ENCODE assay signal across 21 cellular contexts in the genomic region with DNA sequence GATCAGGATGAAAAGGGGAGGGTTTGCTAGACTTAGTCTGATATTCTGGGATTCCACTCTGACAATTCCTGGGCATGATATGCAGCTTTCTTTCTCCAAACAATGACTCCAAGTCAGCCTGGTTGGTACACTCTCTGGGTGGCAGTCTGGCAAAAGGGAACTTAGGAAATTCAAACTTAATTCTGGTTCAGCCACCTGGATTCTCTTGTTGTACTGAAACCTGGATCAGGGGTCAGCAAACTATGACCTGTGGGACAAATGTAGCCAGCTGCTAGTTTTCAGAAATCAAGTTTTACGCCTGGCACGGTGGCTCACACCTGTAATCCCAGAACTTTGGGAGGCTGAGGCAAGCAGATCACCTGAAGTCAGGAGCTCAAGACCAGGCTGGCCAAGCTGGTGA. TPM values are rescaled to one million over a fixed set of nuclear protein-coding genes. Genes with fewer than 3 reads are reported as not detected.
DNase-seq lines count a peak whose midpoint lies in the region; ATAC-seq and TF ChIP-seq lines count a peak whose summit lies in the region.
"Had no signal": no experiment of that assay in that cellular context is flagged by ENCODE, and none has a peak within 500 bp of the region (broad histone marks: within the 10 kb centered on the region; RNA-seq: fewer than 3 reads in every experiment).

No MANE protein-coding gene starts in this region.

- H3K36me3 ChIP-seq in CD8-positive, alpha-beta T cell (ENCODE audit: insufficient read depth, low read length), result no peaks in the 10 kb centered on the region
- H3K36me3 ChIP-seq in Panc1 (ENCODE audit: control insufficient read depth, insufficient read depth, low read length) (no peaks in the 10 kb centered on the region), trophoblast cell (ENCODE audit: control insufficient read depth in 1 of 2, insufficient read depth in 2 of 2, low read length in 2 of 2) (no peaks in the 10 kb centered on the region)
- H3K36me3 ChIP-seq: lower lobe of right lung, right atrium auricular region had no signal

- no TSS peak for BruUV-seq in Panc1 (replicated peaks; lab: Mats Ljungman, UMichigan)

- no peaks in the 10 kb centered on the region for H3K27me3 Mint-ChIP-seq in CD8-positive, alpha-beta T cell (ENCODE audit: low read depth)
- no peaks in the 10 kb centered on the region for H3K27me3 Mint-ChIP-seq in effector memory CD8-positive, alpha-beta T cell
- H3K27me3 Mint-ChIP-seq: activated CD4-positive, alpha-beta T cell treated with anti-CD3 and anti-CD28 coated beads for 36 hours had no signal

- H3K27ac Mint-ChIP-seq in CD8-positive, alpha-beta T cell, result peak overlapping the region; percentile 96
- peak overlapping the region; percentile 88 to 89 for H3K27ac Mint-ChIP-seq in effector memory CD8-positive, alpha-beta T cell
- H3K27ac Mint-ChIP-seq: activated CD4-positive, alpha-beta T cell treated with anti-CD3 and anti-CD28 coated beads for 36 hours had no signal

- no peak overlapping the region for H3K18ac ChIP-seq in trophoblast cell (ENCODE audit: low read length)

- no peak overlapping the region for H3K9ac ChIP-seq in trophoblast cell (ENCODE audit: low read length)

- peak overlapping the region; percentile 62 for H4K91ac ChIP-seq in trophoblast cell (ENCODE audit: low read depth, low read length)

- H2AFZ ChIP-seq in trophoblast cell (ENCODE audit: insufficient read depth, low read length, poor library complexity), result no peak overlapping the region

- ATAC-seq in CD8-positive, alpha-beta T cell, result no peak
- no peak for ATAC-seq in Panc1
- no peak for ATAC-seq in effector memory CD8-positive, alpha-beta T cell (replicated peaks)
- ATAC-seq in foreskin keratinocyte, result no peak
- no peak for ATAC-seq in GM21528 (IDR thresholded peaks at IDR 0.05; ENCODE audit: low FRiP score, unreplicated experiment)

- H2AK5ac ChIP-seq in trophoblast cell (ENCODE audit: low read length), result no peak overlapping the region

- POLR2A ChIA-PET in CD8-positive, alpha-beta T cell (lab: Charles Lee), result no interaction called here
- POLR2A ChIA-PET in Panc1 (lab: Charles Lee), result no interaction called here

- no peak for DNase-seq in CD8-positive, alpha-beta T cell
- no peak for DNase-seq in Panc1 (ENCODE audit: low read depth, low spot score)
- DNase-seq in effector memory CD8-positive, alpha-beta T cell, result no peak
- DNase-seq in trophoblast cell, result no peak
- no peak for DNase-seq in foreskin keratinocyte
- no peak for DNase-seq in DMS114 treated with DMSO at 0.1 percent for 48 hours (lab: John Stamatoyannopoulos, UW; ENCODE audit: unreplicated experiment)
- DNase-seq: activated CD4-positive, alpha-beta T cell treated with anti-CD3 and anti-CD28 coated beads for 36 hours; activated effector memory CD4-positive, alpha-beta T cell treated with anti-CD3 and anti-CD28 coated beads, Interleukin-2, amount 50 U/mL, for 16 hours; amniotic stem cell; cortex of kidney; HCEC 1CT; heart right ventricle; lower lobe of right lung; NCI-H1105 treated with DMSO at 0.1 percent for 48 hours; NCI-H510A treated with DMSO at 0.1 percent for 48 hours; Right ventricle myocardium superior; stimulated activated CD4-positive, alpha-beta T cell treated with anti-CD3 and anti-CD28 coated beads, Interleukin-15, amount 100 ng/mL, for 24 hours; SW 1271; tibial artery had no signal

- H4K8ac ChIP-seq in trophoblast cell (ENCODE audit: low read depth, low read length), result no peak overlapping the region

- intact Hi-C loops in CD8-positive, alpha-beta T cell (cut with DNase I, micrococcal nuclease), result loop anchor here (5.0 to 10.0 kb wide), 3 partner anchors 40 to 968 kb away; a partner anchor contains a TSS
- intact Hi-C loops in Panc1 (cut with micrococcal nuclease; ENCODE audit: unreplicated experiment), result no loop called here

- peak overlapping the region; percentile 15 for H2BK120ac ChIP-seq in trophoblast cell (ENCODE audit: insufficient read depth, low read length, poor library complexity)

- TF ChIP-seq CTCF in CD8-positive, alpha-beta T cell (IDR thresholded peaks at IDR 0.05), result no peak
- TF ChIP-seq CTCF in Panc1 (IDR thresholded peaks at IDR 0.05), result no peak
- no peak for TF ChIP-seq CTCF in foreskin keratinocyte (conservative IDR thresholded peaks at IDR 0.05)

- no CpG with 5 or more reads among the region's 2 CpGs for WGBS in trophoblast cell (ENCODE audit: extremely low coverage, insufficient coverage, insufficient read length)

- H3K9me3 ChIP-seq in CD8-positive, alpha-beta T cell (ENCODE audit: low read length), result peaks cover 5% of the 10 kb centered on the region
- H3K9me3 ChIP-seq in Panc1 (ENCODE audit: control insufficient read depth, insufficient read depth, low read depth, low read length), result no peaks in the 10 kb centered on the region
- H3K9me3 ChIP-seq in trophoblast cell (ENCODE audit: insufficient read depth, low read depth, low read length), result no peaks in the 10 kb centered on the region
- H3K9me3 ChIP-seq: lower lobe of right lung, right atrium auricular region had no signal

- H3K79me1 ChIP-seq in trophoblast cell (ENCODE audit: low read length), result no peaks in the 10 kb centered on the region

- H2BK5ac ChIP-seq in trophoblast cell (ENCODE audit: low read depth, low read length, poor library complexity), result no peak overlapping the region

- no peak overlapping the region for H3K4me3 ChIP-seq in CD8-positive, alpha-beta T cell (ENCODE audit: low read depth, low read length)
- H3K4me3 ChIP-seq in Panc1 (ENCODE audit: low read depth in 2 of 2, low read length in 2 of 2) (no peak overlapping the region), trophoblast cell (ENCODE audit: low read depth, low read length) (no peak overlapping the region)
- H3K4me3 ChIP-seq: heart right ventricle, lower lobe of right lung, right atrium auricular region, tibial artery had no signal

- H3K79me2 ChIP-seq in trophoblast cell (ENCODE audit: control insufficient read depth, insufficient read depth, low read length, poor library complexity), result no peaks in the 10 kb centered on the region

- no peak overlapping the region for H3K4me2 ChIP-seq in trophoblast cell (ENCODE audit: low read length)

- CTCF ChIA-PET in CD8-positive, alpha-beta T cell (lab: Charles Lee), result interaction anchor here (0.6 to 1.5 kb wide), 2 partner anchors 263 to 578 kb away, joined by 3 read pairs; no protein-coding TSS in a partner anchor
- CTCF ChIA-PET in Panc1 (lab: Charles Lee), result no interaction called here

- peaks cover 6% of the 10 kb centered on the region for H3K9me3 Mint-ChIP-seq in CD8-positive, alpha-beta T cell
- H3K9me3 Mint-ChIP-seq in effector memory CD8-positive, alpha-beta T cell, result no peaks in the 10 kb centered on the region

- in situ Hi-C loops in Panc1 (cut with HindIII; ENCODE audit: low pct_unique_long_range_greater_than_20kb, low sequenced_read_pairs), result no loop called here

- H3K4me3 Mint-ChIP-seq in CD8-positive, alpha-beta T cell, result peak overlapping the region; percentile 77
- peak overlapping the region; percentile 63 to 73 for H3K4me3 Mint-ChIP-seq in effector memory CD8-positive, alpha-beta T cell
- H3K4me3 Mint-ChIP-seq: activated CD4-positive, alpha-beta T cell treated with anti-CD3 and anti-CD28 coated beads for 36 hours had no signal

- H3K23ac ChIP-seq in trophoblast cell (ENCODE audit: low read length), result no peak overlapping the region

- H4K12ac ChIP-seq in trophoblast cell (ENCODE audit: low read depth, low read length), result no peak overlapping the region

- no peak overlapping the region for H3K4ac ChIP-seq in trophoblast cell (ENCODE audit: low read depth, low read length)

- H3K27me3 ChIP-seq in CD8-positive, alpha-beta T cell (ENCODE audit: insufficient read depth, low read length), result no peaks in the 10 kb centered on the region
- H3K27me3 ChIP-seq in Panc1 (ENCODE audit: control insufficient read depth, insufficient read depth, low read length) (no peaks in the 10 kb centered on the region), trophoblast cell (ENCODE audit: insufficient read depth, low read length) (no peaks in the 10 kb centered on the region), foreskin keratinocyte (no peaks in the 10 kb centered on the region)
- H3K27me3 ChIP-seq: heart right ventricle, right atrium auricular region, tibial artery had no signal

- H3K4me1 Mint-ChIP-seq in CD8-positive, alpha-beta T cell (ENCODE audit: low read depth), result peaks cover 74% of the 10 kb centered on the region
- H3K4me1 Mint-ChIP-seq in effector memory CD8-positive, alpha-beta T cell (ENCODE audit: low read depth in 2 of 2), result peaks cover 40 to 42% of the 10 kb centered on the region in 2 donors

- peaks cover 70% of the 10 kb centered on the region for H3K36me3 Mint-ChIP-seq in CD8-positive, alpha-beta T cell
- H3K36me3 Mint-ChIP-seq in effector memory CD8-positive, alpha-beta T cell (ENCODE audit: insufficient read depth), result peaks cover 16% of the 10 kb centered on the region

- H2BK12ac ChIP-seq in trophoblast cell (ENCODE audit: low read length), result peak overlapping the region; percentile 53

- H3K14ac ChIP-seq in trophoblast cell (ENCODE audit: low read length), result no peak overlapping the region

- H3K4me1 ChIP-seq in CD8-positive, alpha-beta T cell (ENCODE audit: insufficient read depth, low read length), result peaks cover 40% of the 10 kb centered on the region
- H3K4me1 ChIP-seq in Panc1 (ENCODE audit: control insufficient read depth, insufficient read depth, low read length) (peaks cover 18% of the 10 kb centered on the region; the same call in 1 of the 2 replicates), trophoblast cell (ENCODE audit: control insufficient read depth in 1 of 2, insufficient read depth in 2 of 2, low read length in 2 of 2) (peaks cover 8 to 10% of the 10 kb centered on the region in 2 experiments), foreskin keratinocyte (no peaks in the 10 kb centered on the region)

- H3K27ac ChIP-seq in CD8-positive, alpha-beta T cell (ENCODE audit: low read depth, low read length), result peak overlapping the region; percentile 10
- H3K27ac ChIP-seq in Panc1 (ENCODE audit: low read length) (peak overlapping the region; percentile 39; the same call in 1 of the 2 replicates), trophoblast cell (ENCODE audit: low read depth, low read length) (no peak overlapping the region), foreskin keratinocyte (no peak overlapping the region)
- H3K27ac ChIP-seq: lower lobe of right lung, right atrium auricular region, tibial artery had no signal

RNA-seq across cellular contexts. Expression of a gene that starts 6.2 kb away (rescaled TPM):
- total RNA-seq in CD8-positive, alpha-beta T cell, result 1 to 10 TPM; 5.9 to 6.2 TPM
- total RNA-seq in Panc1 (2021; ENCODE audit: unreplicated experiment) (16.4 TPM), foreskin keratinocyte (5.6 and 5.9 TPM in 2 replicates)
- polyA plus RNA-seq in Panc1 (2012; ENCODE audit: insufficient read length), result 11.0 TPM
- 5.4 and 6.1 TPM in 2 replicates for polyA plus RNA-seq in trophoblast cell (2013)
- 4.8 and 5.8 TPM in 2 replicates for polyA plus RNA-seq in foreskin keratinocyte

Comparison
In these comparisons a context has a peak if more than half of its experiments do, and no peak if none do; other contexts are left out.
1. H3K27ac ChIP-seq: peak in CD8-positive, alpha-beta T cell (single experiment) and Panc1 (single experiment); none in trophoblast cell (single experiment) and foreskin keratinocyte (single experiment).